Comparison of ENCODE assay signal across 8 cellular contexts in genomic region chr15:41936649-41937567, GRCh38. TPM values are rescaled to one million over a fixed set of nuclear protein-coding genes. Genes with fewer than 3 reads are reported as not detected.
DNase-seq lines count a peak whose midpoint lies in the region; ATAC-seq and TF ChIP-seq lines count a peak whose summit lies in the region.

No MANE protein-coding gene starts in this region.

- intact Hi-C loops in PC-9 (cut with micrococcal nuclease; ENCODE audit: unreplicated experiment) = no loop called here

- no peaks in the 10 kb centered on the region for H3K79me2 ChIP-seq in PC-9 (ENCODE audit: low read depth)

- H3K4me1 ChIP-seq in PC-9 (replicated peaks; ENCODE audit: insufficient read depth) = peaks cover 30% of the 10 kb centered on the region

- CTCF ChIA-PET in PC-9 (lab: Charles Lee) = no interaction called here

- no peaks in the 10 kb centered on the region for H3K27me3 ChIP-seq in PC-9 (ENCODE audit: insufficient read depth, low read depth)

- H3K36me3 ChIP-seq in PC-9 (ENCODE audit: low read depth) = no peaks in the 10 kb centered on the region

- no peaks in the 10 kb centered on the region for H4K20me1 ChIP-seq in PC-9 (ENCODE audit: insufficient read depth)

- no peak overlapping the region for H3K4me3 ChIP-seq in PC-9

- no TSS peak for BruUV-seq in PC-9 (replicated peaks; lab: Mats Ljungman, UMichigan)

- POLR2A ChIA-PET in PC-9 (lab: Charles Lee; ENCODE audit: unreplicated experiment) = interaction anchor here (0.6 to 0.7 kb wide), 3 partner anchors 31 to 1020 kb away, joined by 3 to 11 read pairs (median 4); no protein-coding TSS in a partner anchor

- TF ChIP-seq CTCF in GM12873 (IDR thresholded peaks at IDR 0.05; ENCODE audit: insufficient read depth, low read depth, low read length, missing control alignments) (peak; percentile 20), PC-9 (conservative IDR thresholded peaks at IDR 0.05) (no peak)

- no peaks in the 10 kb centered on the region for H3K9me2 ChIP-seq in PC-9 (ENCODE audit: insufficient read depth)

- DNase-seq in central memory CD4-positive, alpha-beta T cell = peak; percentile 83
- DNase-seq in pulmonary artery endothelial cell (ENCODE audit: low read depth, low spot score) = peak; percentile 94
- no peak for DNase-seq in NCI-H510A (lab: John Stamatoyannopoulos, UW)
- DNase-seq in NCI-H187 treated with DMSO at 0.1 percent for 48 hours (lab: John Stamatoyannopoulos, UW) = no peak
- DNase-seq in PC-9 = no peak

- H2AFZ ChIP-seq in PC-9 = no peak overlapping the region

- peaks cover 9% of the 10 kb centered on the region; the same call in 1 of the 2 replicates for H3F3A ChIP-seq in PC-9 (ENCODE audit: insufficient read depth, low read depth)

- peak; percentile 54 to 62 for ATAC-seq in activated CD4-positive, CD25-positive, alpha-beta regulatory T cell treated with anti-CD3 and anti-CD28 coated beads, Interleukin-2, amount 50 U/mL, for 24 hours
- no peak for ATAC-seq in GM21619 (IDR thresholded peaks at IDR 0.05; ENCODE audit: unreplicated experiment)

- H3K27ac ChIP-seq in PC-9 = no peak overlapping the region

- no peaks in the 10 kb centered on the region for H3K9me3 ChIP-seq in PC-9 (ENCODE audit: insufficient read depth, low read depth)

- H3K4me2 ChIP-seq in PC-9 = no peak overlapping the region

RNA-seq across cellular contexts. Expression of gene EHD4, which starts 35.4 kb away (rescaled TPM):
- total RNA-seq in pulmonary artery endothelial cell = 189 and 190 TPM in 2 replicates
- total RNA-seq in PC-9 (2021) = 15.4 and 18.1 TPM in 2 replicates

RNA-seq across cellular contexts. Expression of gene SPTBN5, which starts 43.1 kb away (rescaled TPM):
- total RNA-seq in pulmonary artery endothelial cell (3.6 and 12.0 TPM in 2 replicates), PC-9 (2021) (2.6 and 4.2 TPM in 2 replicates)

Comparison
In these comparisons a context has a peak if more than half of its experiments do, and no peak if none do; other contexts are left out.
1. DNase-seq: peak in central memory CD4-positive, alpha-beta T cell (single experiment) and pulmonary artery endothelial cell (single experiment); none in NCI-H510A (single experiment), NCI-H187 treated with DMSO at 0.1 percent for 48 hours (single experiment) and PC-9 (0 of 2).